In genomic region chr10:79416578-79417255, GRCh38 we compare ENCODE assay signal across 29 cellular contexts. TPM values are rescaled to one million over a fixed set of nuclear protein-coding genes. Genes with fewer than 3 reads are reported as not detected.
DNase-seq lines count a peak whose midpoint lies in the region; ATAC-seq, FAIRE-seq and TF ChIP-seq lines count a peak whose summit lies in the region.
"Had no signal": no experiment of that assay in that cellular context is flagged by ENCODE, and none has a peak within 500 bp of the region (broad histone marks: within the 10 kb centered on the region; RNA-seq: fewer than 3 reads in every experiment).

No MANE protein-coding gene starts in this region.

- H3K4me1 ChIP-seq in HEK293 (ENCODE audit: control insufficient read depth, insufficient read depth, low read length) (no peaks in the 10 kb centered on the region), K562 (replicated peaks in 1 of 2; ENCODE audit: control insufficient read depth in 2 of 2, insufficient read depth in 2 of 2, low read length in 2 of 2) (peaks cover 30 to 32% of the 10 kb centered on the region in 2 experiments), lower lobe of right lung (peaks cover 90% of the 10 kb centered on the region), sigmoid colon (peaks cover 0 to 80% (median 37%) of the 10 kb centered on the region in 4 donors)

- H3K9me3 ChIP-seq in HEK293 (ENCODE audit: control insufficient read depth, insufficient read depth, low read depth, low read length) (no peaks in the 10 kb centered on the region), K562 (replicated peaks; ENCODE audit: control insufficient read depth, insufficient read depth, low read depth, low read length) (no peaks in the 10 kb centered on the region), lower lobe of right lung (no peaks in the 10 kb centered on the region), sigmoid colon (no peaks in the 10 kb centered on the region)
- H3K9me3 ChIP-seq: gastroesophageal sphincter, prostate gland, suprapubic skin, upper lobe of left lung had no signal

- no peaks in the 10 kb centered on the region for H3K9me1 ChIP-seq in K562 (ENCODE audit: control insufficient read depth, insufficient read depth, low read length)

- CTCF ChIA-PET in HEK293 (lab: Yijun Ruan, JAX): interaction anchor here (1.1 kb wide), 1 partner anchor 35 kb away, joined by 3 read pairs; no protein-coding TSS in a partner anchor
- CTCF ChIA-PET in K562 (lab: Yijun Ruan, JAX; ENCODE audit: low intra/inter-chr PET ratio): no interaction called here

- H3K27me3 ChIP-seq in K562 (ENCODE audit: control insufficient read depth in 2 of 2, insufficient read depth in 2 of 2, low read length in 2 of 2): no peaks in the 10 kb centered on the region
- H3K27me3 ChIP-seq in lower lobe of right lung (ENCODE audit: low read depth): no peaks in the 10 kb centered on the region
- no peaks in the 10 kb centered on the region for H3K27me3 ChIP-seq in sigmoid colon
- H3K27me3 ChIP-seq: gastroesophageal sphincter, suprapubic skin, upper lobe of left lung had no signal

- no peak for TF ChIP-seq RAD21 in K562 (CRISPR knock-in tag; conservative IDR thresholded peaks at IDR 0.05 in 1 of 2, IDR thresholded peaks at IDR 0.05 in 1 of 2)

- TF ChIP-seq EP300 in K562 (IDR thresholded peaks at IDR 0.05; ENCODE audit: low read length): no peak
- no peak for TF ChIP-seq EP300 in sigmoid colon (IDR thresholded peaks at IDR 0.05)

- no peak overlapping the region for H3K4me2 ChIP-seq in K562 (ENCODE audit: insufficient read depth, low read length)

- H3K4me3 ChIP-seq in HEK293 (ENCODE audit: low read depth, low read length) (no peak overlapping the region), K562 (no peak overlapping the region), lower lobe of right lung (no peak overlapping the region), sigmoid colon (no peak overlapping the region)
- H3K4me3 ChIP-seq: gastroesophageal sphincter, GM23248, prostate gland, suprapubic skin, upper lobe of left lung had no signal

- POLR2A ChIA-PET in HEK293 (lab: Yijun Ruan, JAX) (no interaction called here), K562 (lab: Yijun Ruan, JAX) (interaction anchor here (0.6 to 1.2 kb wide), 4 partner anchors 22 to 1002 kb away, joined by 3 to 4 read pairs (median 3); no protein-coding TSS in a partner anchor)

- in situ Hi-C loops in K562 (cut with MboI) (no loop called here), ACHN (cut with HindIII; ENCODE audit: low pct_ligation_motif_present, low pct_unique_long_range_greater_than_20kb, low sequenced_read_pairs) (no loop called here)

- no peaks in the 10 kb centered on the region for H4K20me1 ChIP-seq in K562 (replicated peaks; ENCODE audit: control insufficient read depth, insufficient read depth, low read length)

- no peaks in the 10 kb centered on the region for H3K79me2 ChIP-seq in K562 (ENCODE audit: control insufficient read depth, insufficient read depth, low read length)

- no peak overlapping the region for H3K4me3 Mint-ChIP-seq in endothelial cell (ENCODE audit: unreplicated experiment)
- H3K4me3 Mint-ChIP-seq: activated CD8-positive, alpha-beta memory T cell treated with anti-CD3 and anti-CD28 coated beads, Interleukin-2, amount 10 ng/mL, durations not matched to agents 7 days and 5 days; activated naive CD8-positive, alpha-beta T cell treated with anti-CD3 and anti-CD28 coated beads, Interleukin-2, amount 10 ng/mL, durations not matched to agents 7 days and 5 days; activated T-cell treated with anti-CD3 and anti-CD28 coated beads, Interleukin-2, amount 50 U/mL, for 4 hours; central memory CD8-positive, alpha-beta T cell; HFFc6; IgD-negative memory B cell; stimulated activated naive B cell treated with anti-CD40 and anti-IgM and Interleukin-4, amounts not matched to agents 10 μg/mL and 1 μg/mL and 100 μg/mL, for 72 hours; T-helper 17 cell had no signal

- whole genome bisulfite sequencing in K562 (ENCODE audit: insufficient coverage, low coverage, missing lambda C conversion rate): 73% methylated on average over 12 of the region's 12 CpGs
- WGBS in sigmoid colon, 2 donors: 84 to 86% methylated on average over 12 of the region's 12 CpGs

- H3K27ac ChIP-seq in HEK293 (ENCODE audit: extremely low read depth, low read depth, low read length): no peak overlapping the region
- H3K27ac ChIP-seq in K562 (ENCODE audit: extremely low read depth, low read depth, low read length): no peak overlapping the region
- H3K27ac ChIP-seq in lower lobe of right lung: no peak overlapping the region
- H3K27ac ChIP-seq in sigmoid colon: peak overlapping the region in 2 of 4 donors; percentile 35 to 58
- H3K27ac ChIP-seq: GM23248, prostate gland, suprapubic skin had no signal

- BruUV-seq in K562 (replicated peaks; lab: Mats Ljungman, UMichigan): no TSS peak

- no peak overlapping the region for H2AFZ ChIP-seq in K562 (ENCODE audit: low read depth, low read length)
- H2AFZ ChIP-seq: GM23248 had no signal

- FAIRE-seq in K562 (lab: Jason Lieb, UNC): peak; percentile 48
- FAIRE-seq: G401.6, TTC549 had no signal

- peaks cover 0 to 26% of the 10 kb centered on the region in 2 experiments; a peak in 1 of 3 replicates for H3K36me3 ChIP-seq in HEK293 (ENCODE audit: control insufficient read depth in 2 of 2, insufficient read depth in 1 of 2, low read length in 2 of 2)
- H3K36me3 ChIP-seq in K562 (ENCODE audit: control insufficient read depth, insufficient read depth, low read length): no peaks in the 10 kb centered on the region; the same call in 2 of the 3 replicates
- H3K36me3 ChIP-seq in lower lobe of right lung: peaks cover 18% of the 10 kb centered on the region
- peaks cover 0 to 39% (median 8%) of the 10 kb centered on the region in 4 donors for H3K36me3 ChIP-seq in sigmoid colon
- H3K36me3 ChIP-seq: prostate gland had no signal

- H3K27ac Mint-ChIP-seq in endothelial cell (ENCODE audit: unreplicated experiment): no peak overlapping the region
- H3K27ac Mint-ChIP-seq: activated CD8-positive, alpha-beta memory T cell treated with anti-CD3 and anti-CD28 coated beads, Interleukin-2, amount 10 ng/mL, durations not matched to agents 7 days and 5 days; HFFc6; IgD-negative memory B cell; T-helper 17 cell had no signal

- no peak for ATAC-seq in K562
- ATAC-seq in lower lobe of right lung: no peak
- ATAC-seq in GM18517 (IDR thresholded peaks at IDR 0.05; ENCODE audit: unreplicated experiment): no peak
- ATAC-seq in HG03139 (IDR thresholded peaks at IDR 0.05; ENCODE audit: unreplicated experiment): no peak
- ATAC-seq: activated CD8-positive, alpha-beta memory T cell treated with anti-CD3 and anti-CD28 coated beads, Interleukin-2, amount 10 ng/mL, durations not matched to agents 7 days and 5 days; activated T-cell treated with anti-CD3 and anti-CD28 coated beads, Interleukin-2, amount 50 U/mL, for 4 hours; gastroesophageal sphincter; SK-N-SH treated with all-trans-retinoic acid at 6 μM for 48 hours; stimulated activated naive B cell treated with anti-CD40 and anti-IgM and Interleukin-4, amounts not matched to agents 10 μg/mL and 1 μg/mL and 100 μg/mL, for 72 hours; T-helper 17 cell had no signal

- H3K27me3 Mint-ChIP-seq in endothelial cell (ENCODE audit: unreplicated experiment): peaks cover 13% of the 10 kb centered on the region
- H3K27me3 Mint-ChIP-seq: activated CD8-positive, alpha-beta memory T cell treated with anti-CD3 and anti-CD28 coated beads, Interleukin-2, amount 10 ng/mL, durations not matched to agents 7 days and 5 days; activated naive CD8-positive, alpha-beta T cell treated with anti-CD3 and anti-CD28 coated beads, Interleukin-2, amount 10 ng/mL, durations not matched to agents 7 days and 5 days; central memory CD8-positive, alpha-beta T cell; IgD-negative memory B cell; stimulated activated naive B cell treated with anti-CD40 and anti-IgM and Interleukin-4, amounts not matched to agents 10 μg/mL and 1 μg/mL and 100 μg/mL, for 72 hours; T-helper 17 cell had no signal

- H3K36me3 Mint-ChIP-seq in endothelial cell (ENCODE audit: low read depth, unreplicated experiment): peaks cover 33% of the 10 kb centered on the region
- H3K36me3 Mint-ChIP-seq: activated CD8-positive, alpha-beta memory T cell treated with anti-CD3 and anti-CD28 coated beads, Interleukin-2, amount 10 ng/mL, durations not matched to agents 7 days and 5 days; activated naive CD8-positive, alpha-beta T cell treated with anti-CD3 and anti-CD28 coated beads, Interleukin-2, amount 10 ng/mL, durations not matched to agents 7 days and 5 days; IgD-negative memory B cell; stimulated activated naive B cell treated with anti-CD40 and anti-IgM and Interleukin-4, amounts not matched to agents 10 μg/mL and 1 μg/mL and 100 μg/mL, for 72 hours had no signal

- peaks cover 30% of the 10 kb centered on the region for H3K4me1 Mint-ChIP-seq in endothelial cell (ENCODE audit: unreplicated experiment)

- no peak for TF ChIP-seq POLR2A in K562 (conservative IDR thresholded peaks at IDR 0.05)
- TF ChIP-seq POLR2A in sigmoid colon (IDR thresholded peaks at IDR 0.05): no peak

- H3K9ac ChIP-seq in K562 (ENCODE audit: insufficient read depth in 1 of 2, low read depth in 2 of 2, low read length in 2 of 2): no peak overlapping the region
- H3K9ac ChIP-seq: GM23248 had no signal

- intact Hi-C loops in K562 (cut with micrococcal nuclease): no loop called here
- intact Hi-C loops in lower lobe of right lung (cut with DNase I): no loop called here
- intact Hi-C loops in sigmoid colon (cut with DNase I): no loop called here

- no peak for DNase-seq in K562 (ENCODE audit: extremely low read depth in 1 of 4, low spot score in 3 of 4)
- peak; percentile 24 for DNase-seq in lower lobe of right lung
- DNase-seq in sigmoid colon: peak; percentile 50
- no peak for DNase-seq in endothelial cell (ENCODE audit: low spot score)
- no peak for DNase-seq in ACHN
- DNase-seq: activated CD8-positive, alpha-beta memory T cell treated with anti-CD3 and anti-CD28 coated beads, Interleukin-2, amount 10 ng/mL, durations not matched to agents 7 days and 5 days; activated gamma-delta T cell; activated naive CD8-positive, alpha-beta T cell treated with anti-CD3 and anti-CD28 coated beads, Interleukin-2, amount 10 ng/mL, durations not matched to agents 7 days and 5 days; activated T-cell treated with anti-CD3 and anti-CD28 coated beads, Interleukin-2, amount 50 U/mL, for 4 hours; GM23248; HFFc6; kidney glomerular epithelial cell; NCI-H1105 treated with DMSO at 0.1 percent for 48 hours; NCI-H187 treated with DMSO at 0.1 percent for 48 hours; NCI-H2171; stimulated activated naive B cell treated with anti-CD40 and anti-IgM and Interleukin-4, amounts not matched to agents 10 μg/mL and 1 μg/mL and 100 μg/mL, for 72 hours; T-helper 17 cell; upper lobe of left lung had no signal

- H3K9me3 Mint-ChIP-seq in endothelial cell (ENCODE audit: unreplicated experiment): no peaks in the 10 kb centered on the region
- H3K9me3 Mint-ChIP-seq: activated naive CD8-positive, alpha-beta T cell treated with anti-CD3 and anti-CD28 coated beads, Interleukin-2, amount 10 ng/mL, durations not matched to agents 7 days and 5 days; activated T-cell treated with anti-CD3 and anti-CD28 coated beads, Interleukin-2, amount 50 U/mL, for 4 hours; central memory CD8-positive, alpha-beta T cell; HFFc6; IgD-negative memory B cell; stimulated activated naive B cell treated with anti-CD40 and anti-IgM and Interleukin-4, amounts not matched to agents 10 μg/mL and 1 μg/mL and 100 μg/mL, for 72 hours had no signal

- TF ChIP-seq CTCF in HEK293 (tag by site-specific recombination; IDR thresholded peaks at IDR 0.05) (no peak), K562 (IDR thresholded peaks at IDR 0.05 in 2 of 3, conservative IDR thresholded peaks at IDR 0.05 in 1 of 3; ENCODE audit: insufficient read depth in 2 of 3, low read depth in 1 of 3, low read length in 3 of 3) (no peak), lower lobe of right lung (IDR thresholded peaks at IDR 0.05) (no peak), sigmoid colon (IDR thresholded peaks at IDR 0.05) (no peak), endothelial cell (IDR thresholded peaks at IDR 0.05; ENCODE audit: unreplicated experiment) (no peak)

RNA-seq across cellular contexts. Expression of gene ZCCHC24, which starts 28.7 kb away (rescaled TPM):
- total RNA-seq in K562 (2011; cell fraction: chromatin; rRNA removed; ENCODE audit: low replicate concordance): 4.0 and 6.3 TPM in 2 replicates
- 4.8 and 4.9 TPM in 2 replicates for total RNA-seq in K562 (2011; cell fraction: nucleolus; rRNA removed)
- 4.4 and 6.7 TPM in 2 replicates for total RNA-seq in K562 (2011; cell fraction: nucleoplasm; rRNA removed)
- total RNA-seq in K562 (2014; rRNA removed): 3.6 and 4.9 TPM in 2 replicates
- 3.9 and 4.0 TPM in 2 replicates for total RNA-seq in K562 (2014; rRNA removed; fragmentation: Illumina TruSeq; extraction: Trizol)
- total RNA-seq in K562 (2015; rRNA removed; fragmentation: Illumina TruSeq; extraction: Trizol): 5.5 and 5.7 TPM in 2 replicates
- total RNA-seq in K562 (2021): 11.0 and 11.5 TPM in 2 replicates
- polyA plus RNA-seq in K562 (2011; rRNA removed): 4.6 and 5.0 TPM in 2 replicates
- 4.7 and 8.4 TPM in 2 replicates for polyA plus RNA-seq in K562 (2011; cell fraction: cytosol; rRNA removed)
- polyA plus RNA-seq in K562 (2011; cell fraction: nucleus; rRNA removed): 3.1 and 5.6 TPM in 2 replicates
- 6.8 and 12.0 TPM in 2 replicates for polyA plus RNA-seq in K562 (2012)
- polyA plus RNA-seq in K562 (2014; fragmentation: Illumina TruSeq; extraction: Trizol): 7.0 and 7.6 TPM in 2 replicates
- under 1 TPM; 0.84 to 0.86 TPM for polyA plus RNA-seq in K562 (2014; fragmentation: Nextera tagmentation; extraction: Ambion mirVana)
- polyA plus RNA-seq in K562 (2014; rRNA removed): 5.1 and 6.0 TPM in 2 replicates
- polyA minus RNA-seq in K562 (2011; rRNA and poly(A)+ RNA removed): 3.4 and 4.7 TPM in 2 replicates
- 6.1 and 6.4 TPM in 2 replicates for polyA minus RNA-seq in K562 (2011; cell fraction: cytosol; rRNA and poly(A)+ RNA removed)
- polyA minus RNA-seq in K562 (2011; cell fraction: nucleus; rRNA and poly(A)+ RNA removed): 3.0 TPM in 2 replicates
- total RNA-seq in lower lobe of right lung: 34.7 TPM
- 100 to 1,000 TPM in 3 of 4 donors, 10 to 100 TPM in 1; 82.6 to 141 (median 121) TPM for total RNA-seq in sigmoid colon
- 10 to 100 TPM in 2 of 3 donors, 1 to 10 TPM in 1; 7.6 to 31.2 (median 21.1) TPM for polyA plus RNA-seq in sigmoid colon
- total RNA-seq in endothelial cell (ENCODE audit: unreplicated experiment): 60.0 TPM

Comparison
In these comparisons a context has a peak if more than half of its experiments do, and no peak if none do; other contexts are left out.
1. DNase-seq: peak in lower lobe of right lung (single experiment) and sigmoid colon (single experiment); none in K562 (0 of 4), endothelial cell (single experiment) and ACHN (single experiment).